Comparison of ENCODE assay signal across 18 cellular contexts in genomic region chr3:119974666-119975065, GRCh38.
"Had no signal": no experiment of that assay in that cellular context is flagged by ENCODE, and none has a peak within 500 bp of the region (broad histone marks: within the 10 kb centered on the region; RNA-seq: fewer than 3 reads in every experiment).

No MANE protein-coding gene starts in this region.

- H3K9me3 ChIP-seq: gastrocnemius medialis, heart right ventricle, mucosa of descending colon, stomach, thoracic aorta, transverse colon had no signal

- H3K27ac ChIP-seq: gastrocnemius medialis, heart right ventricle, stomach, thoracic aorta, transverse colon had no signal

- H3K27me3 ChIP-seq: gastrocnemius medialis, heart right ventricle, stomach, transverse colon had no signal

- ATAC-seq: gastrocnemius medialis, heart right ventricle, left lobe of liver, mucosa of descending colon, natural killer cell, sciatic nerve had no signal

- FAIRE-seq: endometrium, islet of Langerhans had no signal

- H3K36me3 ChIP-seq: gastrocnemius medialis, heart right ventricle, stomach, thoracic aorta, transverse colon had no signal

- DNase-seq: effector memory CD4-positive, alpha-beta T cell; erythroblast; gastrocnemius medialis; heart right ventricle; hypothalamus; mucosa of descending colon; natural killer cell; posterior cingulate gyrus; stimulated activated CD4-positive, alpha-beta T cell treated with anti-CD3 and anti-CD28 coated beads, Interleukin-2, amount 100 ng/mL, for 24 hours; stimulated activated naive CD4-positive, alpha-beta T cell; stomach; substantia nigra; transverse colon had no signal

- H3K4me3 ChIP-seq: gastrocnemius medialis, heart right ventricle, mucosa of descending colon, stomach, thoracic aorta, transverse colon had no signal
